8 cellular contexts compared by ENCODE assay signal in the genomic region with DNA sequence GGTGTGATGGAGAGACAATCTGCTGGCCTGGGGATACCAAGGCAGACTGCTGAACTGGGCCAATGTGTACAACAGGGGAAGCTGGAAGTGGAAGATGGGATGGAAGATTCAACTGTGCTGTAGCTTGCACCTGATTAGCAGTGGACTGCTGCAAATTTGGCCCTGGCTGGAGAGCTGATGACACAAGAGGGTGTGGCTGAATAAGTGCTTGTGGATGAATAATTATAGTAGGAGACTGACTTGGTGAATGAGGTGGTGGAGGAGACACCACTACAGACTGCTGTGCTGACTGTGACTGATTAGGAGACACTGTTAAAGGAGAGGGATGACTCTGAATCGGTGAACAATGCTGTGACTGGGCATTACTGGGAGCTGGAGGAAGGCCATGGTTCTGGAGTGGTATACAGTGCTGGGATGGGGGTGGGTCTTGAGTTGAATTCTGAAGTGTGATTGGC. TPM values are rescaled to one million over a fixed set of nuclear protein-coding genes. Genes with fewer than 3 reads are reported as not detected.
DNase-seq lines count a peak whose midpoint lies in the region; ATAC-seq, FAIRE-seq and TF ChIP-seq lines count a peak whose summit lies in the region.

No MANE protein-coding gene starts in this region.

- CTCF ChIA-PET in activated CD8-positive, alpha-beta memory T cell treated with anti-CD3 and anti-CD28 coated beads, Interleukin-2, amount 10 ng/mL, durations not matched to agents 7 days and 5 days (lab: Charles Lee), result interaction anchor here (0.7 to 1.4 kb wide), 6 partner anchors 14 to 228 kb away, joined by 3 to 5 read pairs (median 4); no protein-coding TSS in a partner anchor

- peaks cover 21% of the 10 kb centered on the region for H3K36me3 ChIP-seq in Karpas-422 (ENCODE audit: insufficient read depth, low read length)
- peaks cover 9% of the 10 kb centered on the region for H3K36me3 ChIP-seq in bronchial epithelial cell (ENCODE audit: control insufficient read depth, insufficient read depth, low read length)

- peak overlapping the region; percentile 35 for H3K4me2 ChIP-seq in Karpas-422 (ENCODE audit: low read depth, low read length, poor library complexity, severe bottlenecking)

- H3K79me2 ChIP-seq in Karpas-422 (ENCODE audit: low read length), result peaks cover 61% of the 10 kb centered on the region

- no peaks in the 10 kb centered on the region for H3K9me3 ChIP-seq in Karpas-422 (ENCODE audit: low read length)

- peaks cover 24% of the 10 kb centered on the region for H3K4me1 Mint-ChIP-seq in activated CD8-positive, alpha-beta memory T cell treated with anti-CD3 and anti-CD28 coated beads, Interleukin-2, amount 10 ng/mL, durations not matched to agents 7 days and 5 days
- no peaks in the 10 kb centered on the region for H3K4me1 Mint-ChIP-seq in type B pancreatic cell (ENCODE audit: unreplicated experiment)
- H3K4me1 Mint-ChIP-seq in mesothelial cell of epicardium, result peaks cover 2% of the 10 kb centered on the region

- H3K27ac ChIP-seq in Karpas-422 (ENCODE audit: low read length), result peak overlapping the region; percentile 86

- FAIRE-seq in H54 (lab: Jason Lieb, UNC) (peak; percentile 96), bronchial epithelial cell (lab: Jason Lieb, UNC) (no peak)

- H3K9me2 ChIP-seq in Karpas-422 (replicated peaks; ENCODE audit: insufficient read depth, low read length), result no peaks in the 10 kb centered on the region

- peak overlapping the region; percentile 2 for H3K4me3 Mint-ChIP-seq in activated CD8-positive, alpha-beta memory T cell treated with anti-CD3 and anti-CD28 coated beads, Interleukin-2, amount 10 ng/mL, durations not matched to agents 7 days and 5 days
- H3K4me3 Mint-ChIP-seq in type B pancreatic cell (no peak overlapping the region), mesothelial cell of epicardium (no peak overlapping the region)

- H3K36me3 Mint-ChIP-seq in activated CD8-positive, alpha-beta memory T cell treated with anti-CD3 and anti-CD28 coated beads, Interleukin-2, amount 10 ng/mL, durations not matched to agents 7 days and 5 days, result peaks cover 45% of the 10 kb centered on the region
- H3K36me3 Mint-ChIP-seq in type B pancreatic cell, result peaks cover 27% of the 10 kb centered on the region
- H3K36me3 Mint-ChIP-seq in mesothelial cell of epicardium, result peaks cover 32% of the 10 kb centered on the region

- H3K27me3 Mint-ChIP-seq in activated CD8-positive, alpha-beta memory T cell treated with anti-CD3 and anti-CD28 coated beads, Interleukin-2, amount 10 ng/mL, durations not matched to agents 7 days and 5 days, result no peaks in the 10 kb centered on the region
- H3K27me3 Mint-ChIP-seq in type B pancreatic cell (no peaks in the 10 kb centered on the region), mesothelial cell of epicardium (ENCODE audit: low read depth) (no peaks in the 10 kb centered on the region)

- TF ChIP-seq CTCF in bronchial epithelial cell (IDR thresholded peaks at IDR 0.05; ENCODE audit: insufficient read depth, low read length, severe bottlenecking) (no peak), type B pancreatic cell (conservative IDR thresholded peaks at IDR 0.05) (no peak), mesothelial cell of epicardium (IDR thresholded peaks at IDR 0.05; ENCODE audit: unreplicated experiment) (no peak)

- H2AFZ ChIP-seq in Karpas-422 (ENCODE audit: low read length), result no peak overlapping the region

- H4K20me1 ChIP-seq in Karpas-422 (ENCODE audit: insufficient read depth, low read depth, low read length), result no peaks in the 10 kb centered on the region

- H3K27ac Mint-ChIP-seq in activated CD8-positive, alpha-beta memory T cell treated with anti-CD3 and anti-CD28 coated beads, Interleukin-2, amount 10 ng/mL, durations not matched to agents 7 days and 5 days, result peak overlapping the region; percentile 78
- H3K27ac Mint-ChIP-seq in type B pancreatic cell (peak overlapping the region; percentile 27), mesothelial cell of epicardium (no peak overlapping the region)

- TF ChIP-seq POLR2A in H54 (IDR thresholded peaks at IDR 0.05; ENCODE audit: low read depth, low read length), result no peak

- peak overlapping the region; percentile 28; the same call in 1 of the 2 replicates for H3K9ac ChIP-seq in Karpas-422 (ENCODE audit: low read length)

- peaks cover 64% of the 10 kb centered on the region for H3K4me1 ChIP-seq in Karpas-422 (ENCODE audit: low read length)

- ATAC-seq in activated CD8-positive, alpha-beta memory T cell treated with anti-CD3 and anti-CD28 coated beads, Interleukin-2, amount 10 ng/mL, durations not matched to agents 7 days and 5 days, result peak; percentile 83

- peak; percentile 49 for DNase-seq in activated CD8-positive, alpha-beta memory T cell treated with anti-CD3 and anti-CD28 coated beads, Interleukin-2, amount 10 ng/mL, durations not matched to agents 7 days and 5 days
- no peak for DNase-seq in activated CD8-positive, alpha-beta memory T cell treated with anti-CD3 and anti-CD28 coated beads, Interleukin-2, amount 50 U/mL, for 4 hours
- DNase-seq in H54 (ENCODE audit: insufficient read length, low spot score) (peak; percentile 39), Karpas-422 (no peak), bronchial epithelial cell (ENCODE audit: low read depth) (peak; percentile 63), type B pancreatic cell (ENCODE audit: extremely low spot score, unreplicated experiment) (no peak), mesothelial cell of epicardium (ENCODE audit: low spot score in 2 of 2, unreplicated experiment in 2 of 2) (no peak), activated gamma-delta T cell treated with Interleukin-2 at 50 U/mL for 16 hours (no peak)

- peaks cover 2% of the 10 kb centered on the region for H3K9me3 Mint-ChIP-seq in activated CD8-positive, alpha-beta memory T cell treated with anti-CD3 and anti-CD28 coated beads, Interleukin-2, amount 10 ng/mL, durations not matched to agents 7 days and 5 days (ENCODE audit: low read depth)
- H3K9me3 Mint-ChIP-seq in type B pancreatic cell (no peaks in the 10 kb centered on the region), mesothelial cell of epicardium (peaks cover 5% of the 10 kb centered on the region)

- H3K4me3 ChIP-seq in Karpas-422 (ENCODE audit: low read length), result peak overlapping the region; percentile 20; the same call in 1 of the 2 replicates
- H3K4me3 ChIP-seq in bronchial epithelial cell (ENCODE audit: low read depth, low read length), result no peak overlapping the region

- H3K27me3 ChIP-seq in Karpas-422 (ENCODE audit: low read length) (no peaks in the 10 kb centered on the region), bronchial epithelial cell (ENCODE audit: control insufficient read depth, insufficient read depth, low read length) (no peaks in the 10 kb centered on the region)

RNA-seq across cellular contexts. Expression of gene PHC3, which starts 52.5 kb away (rescaled TPM):
- 10 to 100 TPM; 51.4 to 78.3 TPM for total RNA-seq in activated CD8-positive, alpha-beta memory T cell treated with anti-CD3 and anti-CD28 coated beads, Interleukin-2, amount 10 ng/mL, durations not matched to agents 7 days and 5 days
- 31.9 and 89.9 TPM in 2 replicates for total RNA-seq in Karpas-422 (2014; rRNA removed; shearing (Covaris generic); ENCODE audit: low replicate concordance)
- total RNA-seq in bronchial epithelial cell, result 13.7 TPM in 2 replicates
- 38.2 and 49.3 TPM in 2 replicates for total RNA-seq in type B pancreatic cell (ENCODE audit: low replicate concordance)
- total RNA-seq in mesothelial cell of epicardium, result 56.1 to 59.6 TPM (median 58.1 TPM) in 3 replicates

Comparison
In these comparisons a context has a peak if more than half of its experiments do, and no peak if none do; other contexts are left out.
1. DNase-seq: peak in activated CD8-positive, alpha-beta memory T cell treated with anti-CD3 and anti-CD28 coated beads, Interleukin-2, amount 10 ng/mL, durations not matched to agents 7 days and 5 days (single experiment), H54 (single experiment) and bronchial epithelial cell (single experiment); none in activated CD8-positive, alpha-beta memory T cell treated with anti-CD3 and anti-CD28 coated beads, Interleukin-2, amount 50 U/mL, for 4 hours (single experiment), Karpas-422 (single experiment), type B pancreatic cell (single experiment), mesothelial cell of epicardium (0 of 2) and activated gamma-delta T cell treated with Interleukin-2 at 50 U/mL for 16 hours (single experiment).